ENCODE assay signal across 8 cellular contexts in genomic region chr2:38750011-38750792, GRCh38. TPM values are rescaled to one million over a fixed set of nuclear protein-coding genes. Genes with fewer than 3 reads are reported as not detected.
DNase-seq lines count a peak whose midpoint lies in the region; ATAC-seq and TF ChIP-seq lines count a peak whose summit lies in the region.

No MANE protein-coding gene starts in this region.

- ATAC-seq in GM21423 (IDR thresholded peaks at IDR 0.05; ENCODE audit: unreplicated experiment) (peak; percentile 37), mucosa of descending colon (peak; percentile 81), HG03565 (IDR thresholded peaks at IDR 0.05; ENCODE audit: unreplicated experiment) (no peak)
- ATAC-seq in stimulated activated effector memory CD8-positive, alpha-beta T cell treated with anti-CD3 and anti-CD28 coated beads, Interleukin-12 subunit alpha, Interleukin-12 subunit beta, amount 100 ng/mL, for 72 hours: peak; percentile 45

- DNase-seq in Daoy (ENCODE audit: low read depth): peak; percentile 48
- DNase-seq in Jurkat, Clone E6-1 (ENCODE audit: low read depth, low spot score): no peak
- DNase-seq in activated CD4-positive, alpha-beta memory T cell treated with anti-CD3 and anti-CD28 coated beads, Interleukin-2, amount 10 ng/mL, durations not matched to agents 7 days and 5 days: peak; percentile 66
- DNase-seq in endodermal cell: no peak
- peak; percentile 75 to 80 (median 78) for DNase-seq in mucosa of descending colon
- peak in 1 of 2 donors; percentile 41 for DNase-seq in stimulated activated effector memory CD8-positive, alpha-beta T cell treated with anti-CD3 and anti-CD28 coated beads, Interleukin-12 subunit alpha, Interleukin-12 subunit beta, amount 100 ng/mL, for 72 hours (ENCODE audit: low spot score in 2 of 2)

- H3K36me3 ChIP-seq in endodermal cell (ENCODE audit: control insufficient read depth, insufficient read depth, low read length) (peaks cover 47% of the 10 kb centered on the region), mucosa of descending colon (ENCODE audit: low read depth) (no peaks in the 10 kb centered on the region)

- H3K27me3 Mint-ChIP-seq in activated CD4-positive, alpha-beta memory T cell treated with anti-CD3 and anti-CD28 coated beads, Interleukin-2, amount 10 ng/mL, durations not matched to agents 7 days and 5 days: no peaks in the 10 kb centered on the region
- H3K27me3 Mint-ChIP-seq in endodermal cell (ENCODE audit: insufficient read depth): no peaks in the 10 kb centered on the region

- H3K27me3 ChIP-seq in endodermal cell (ENCODE audit: control insufficient read depth, insufficient read depth, low read length, poor library complexity, severe bottlenecking): no peaks in the 10 kb centered on the region

- POLR2A ChIA-PET in activated CD4-positive, alpha-beta memory T cell treated with anti-CD3 and anti-CD28 coated beads, Interleukin-2, amount 10 ng/mL, durations not matched to agents 7 days and 5 days (lab: Charles Lee): interaction anchor here (0.6 to 9.9 kb wide), 61 partner anchors 12 to 1134 kb away, joined by 3 to 364 read pairs (median 7); partner anchors contain the start of genes ATL2, DHX57, GALM and GEMIN6

- H3K9me3 ChIP-seq in endodermal cell (ENCODE audit: control insufficient read depth, low read length): no peaks in the 10 kb centered on the region
- H3K9me3 ChIP-seq in mucosa of descending colon: no peaks in the 10 kb centered on the region

- intact Hi-C loops in mucosa of descending colon (cut with DNase I, micrococcal nuclease): no loop called here

- peak overlapping the region; percentile 97 for H3K4me3 Mint-ChIP-seq in activated CD4-positive, alpha-beta memory T cell treated with anti-CD3 and anti-CD28 coated beads, Interleukin-2, amount 10 ng/mL, durations not matched to agents 7 days and 5 days
- peak overlapping the region; percentile 100 for H3K4me3 Mint-ChIP-seq in endodermal cell
- peak overlapping the region; percentile 100 for H3K4me3 Mint-ChIP-seq in stimulated activated effector memory CD8-positive, alpha-beta T cell treated with anti-CD3 and anti-CD28 coated beads, Interleukin-12 subunit alpha, Interleukin-12 subunit beta, amount 100 ng/mL, for 72 hours

- H3K27ac Mint-ChIP-seq in activated CD4-positive, alpha-beta memory T cell treated with anti-CD3 and anti-CD28 coated beads, Interleukin-2, amount 10 ng/mL, durations not matched to agents 7 days and 5 days: peak overlapping the region; percentile 98
- H3K27ac Mint-ChIP-seq in endodermal cell: peak overlapping the region; percentile 100
- H3K27ac Mint-ChIP-seq in stimulated activated effector memory CD8-positive, alpha-beta T cell treated with anti-CD3 and anti-CD28 coated beads, Interleukin-12 subunit alpha, Interleukin-12 subunit beta, amount 100 ng/mL, for 72 hours: peak overlapping the region; percentile 100

- H3K4me1 Mint-ChIP-seq in activated CD4-positive, alpha-beta memory T cell treated with anti-CD3 and anti-CD28 coated beads, Interleukin-2, amount 10 ng/mL, durations not matched to agents 7 days and 5 days: peaks cover 64% of the 10 kb centered on the region
- peaks cover 42% of the 10 kb centered on the region for H3K4me1 Mint-ChIP-seq in endodermal cell
- H3K4me1 Mint-ChIP-seq in stimulated activated effector memory CD8-positive, alpha-beta T cell treated with anti-CD3 and anti-CD28 coated beads, Interleukin-12 subunit alpha, Interleukin-12 subunit beta, amount 100 ng/mL, for 72 hours: peaks cover 63% of the 10 kb centered on the region

- CTCF ChIA-PET in activated CD4-positive, alpha-beta memory T cell treated with anti-CD3 and anti-CD28 coated beads, Interleukin-2, amount 10 ng/mL, durations not matched to agents 7 days and 5 days (lab: Charles Lee): interaction anchor here (1.3 to 2.2 kb wide), 4 partner anchors 9 to 168 kb away, joined by 4 to 10 read pairs (median 9); no protein-coding TSS in a partner anchor

- H3K36me3 Mint-ChIP-seq in activated CD4-positive, alpha-beta memory T cell treated with anti-CD3 and anti-CD28 coated beads, Interleukin-2, amount 10 ng/mL, durations not matched to agents 7 days and 5 days (ENCODE audit: low read depth): peaks cover 59% of the 10 kb centered on the region
- peaks cover 53% of the 10 kb centered on the region for H3K36me3 Mint-ChIP-seq in endodermal cell (ENCODE audit: low read depth)
- H3K36me3 Mint-ChIP-seq in stimulated activated effector memory CD8-positive, alpha-beta T cell treated with anti-CD3 and anti-CD28 coated beads, Interleukin-12 subunit alpha, Interleukin-12 subunit beta, amount 100 ng/mL, for 72 hours: peaks cover 71% of the 10 kb centered on the region

- H3K9ac ChIP-seq in endodermal cell (ENCODE audit: extremely low read depth, low read length, poor library complexity, severe bottlenecking): peak overlapping the region; percentile 99

- peak overlapping the region; percentile 84 for H3K4me3 ChIP-seq in Jurkat, Clone E6-1 (ENCODE audit: low read length)
- H3K4me3 ChIP-seq in endodermal cell (ENCODE audit: low read length) (peak overlapping the region; percentile 99), mucosa of descending colon (peak overlapping the region; percentile 89)

- H3K4me1 ChIP-seq in endodermal cell (ENCODE audit: control insufficient read depth, insufficient read depth, low read length) (peaks cover 4% of the 10 kb centered on the region), mucosa of descending colon (ENCODE audit: low read depth) (peaks cover 13% of the 10 kb centered on the region)

- H3K9me3 Mint-ChIP-seq in activated CD4-positive, alpha-beta memory T cell treated with anti-CD3 and anti-CD28 coated beads, Interleukin-2, amount 10 ng/mL, durations not matched to agents 7 days and 5 days: no peaks in the 10 kb centered on the region
- no peaks in the 10 kb centered on the region for H3K9me3 Mint-ChIP-seq in endodermal cell
- no peaks in the 10 kb centered on the region for H3K9me3 Mint-ChIP-seq in stimulated activated effector memory CD8-positive, alpha-beta T cell treated with anti-CD3 and anti-CD28 coated beads, Interleukin-12 subunit alpha, Interleukin-12 subunit beta, amount 100 ng/mL, for 72 hours

- WGBS in endodermal cell (ENCODE audit: insufficient coverage in 1 of 2, insufficient read length in 1 of 2), 2 experiments: 0 to 1% methylated on average over 38 to 51 of the region's 51 CpGs

- peak overlapping the region; percentile 62 for H3K27ac ChIP-seq in endodermal cell (ENCODE audit: low read depth, low read length)

- TF ChIP-seq CTCF in endodermal cell (conservative IDR thresholded peaks at IDR 0.05): no peak
- no peak for TF ChIP-seq CTCF in mucosa of descending colon (IDR thresholded peaks at IDR 0.05)

RNA-seq across cellular contexts. Expression of gene SRSF7, which starts 1.0 kb away (rescaled TPM):
- 377 and 534 TPM in 2 replicates for total RNA-seq in Daoy (2014; rRNA removed; shearing (Covaris generic))
- 374 TPM for polyA plus RNA-seq in Jurkat, Clone E6-1 (2012; ENCODE audit: insufficient read depth, insufficient read length)
- 100 to 1,000 TPM; 243 to 249 TPM for total RNA-seq in activated CD4-positive, alpha-beta memory T cell treated with anti-CD3 and anti-CD28 coated beads, Interleukin-2, amount 10 ng/mL, durations not matched to agents 7 days and 5 days
- total RNA-seq in endodermal cell (100 to 1,000 TPM; 306 to 332 TPM), mucosa of descending colon (100 to 1,000 TPM in 2 of 3 donors, 10 to 100 TPM in 1; 91.3 to 130 (median 113) TPM)
- 316 TPM for polyA plus RNA-seq in endodermal cell (2013, experiment 1 of 2)
- 312 TPM for polyA plus RNA-seq in endodermal cell (2013, experiment 2 of 2)

RNA-seq across cellular contexts. Expression of gene GEMIN6, which starts 27.8 kb away (rescaled TPM):
- total RNA-seq in Daoy (2014; rRNA removed; shearing (Covaris generic)): 23.0 and 26.6 TPM in 2 replicates
- polyA plus RNA-seq in Jurkat, Clone E6-1 (2012; ENCODE audit: insufficient read depth, insufficient read length): 24.2 TPM
- 10 to 100 TPM; 12.0 to 15.3 TPM for total RNA-seq in activated CD4-positive, alpha-beta memory T cell treated with anti-CD3 and anti-CD28 coated beads, Interleukin-2, amount 10 ng/mL, durations not matched to agents 7 days and 5 days
- total RNA-seq in endodermal cell: 10 to 100 TPM; 15.7 to 17.8 TPM
- 14.4 TPM for polyA plus RNA-seq in endodermal cell (2013, experiment 1 of 2)
- polyA plus RNA-seq in endodermal cell (2013, experiment 2 of 2): 12.4 TPM
- 10 to 100 TPM in 1 of 3 donors, 1 to 10 TPM in 2; 6.4 to 11.5 (median 7.5) TPM for total RNA-seq in mucosa of descending colon

Comparison
In these comparisons a context has a peak if more than half of its experiments do, and no peak if none do; other contexts are left out.
1. DNase-seq: peak in Daoy (single experiment), activated CD4-positive, alpha-beta memory T cell treated with anti-CD3 and anti-CD28 coated beads, Interleukin-2, amount 10 ng/mL, durations not matched to agents 7 days and 5 days (single experiment) and mucosa of descending colon (3 of 3); none in Jurkat, Clone E6-1 (single experiment) and endodermal cell (single experiment).
2. Peak in every context shown above with its lines, with median percentiles within 50 percentile points of each other: H3K4me3 ChIP-seq, H3K27ac Mint-ChIP-seq and H3K4me3 Mint-ChIP-seq.